In genomic region chr9:94936411-94936810, GRCh38 we compare ENCODE assay signal across 21 cellular contexts.
DNase-seq lines count a peak whose midpoint lies in the region; ATAC-seq, FAIRE-seq and TF ChIP-seq lines count a peak whose summit lies in the region.
"Had no signal": no experiment of that assay in that cellular context is flagged by ENCODE, and none has a peak within 500 bp of the region (broad histone marks: within the 10 kb centered on the region; RNA-seq: fewer than 3 reads in every experiment).

No MANE protein-coding gene starts in this region.

- H3K36me3 Mint-ChIP-seq in Calu3 (ENCODE audit: insufficient read depth, unreplicated experiment) = peaks cover 6% of the 10 kb centered on the region
- peaks cover 3% of the 10 kb centered on the region for H3K36me3 Mint-ChIP-seq in central memory CD8-positive, alpha-beta T cell (ENCODE audit: insufficient read depth)

- H3K27ac Mint-ChIP-seq in Calu3 (ENCODE audit: unreplicated experiment) = peak overlapping the region; percentile 7
- peak overlapping the region; percentile 12 for H3K27ac Mint-ChIP-seq in central memory CD8-positive, alpha-beta T cell (ENCODE audit: low read depth)
- H3K27ac Mint-ChIP-seq: nephron progenitor cell had no signal

- H3K36me3 ChIP-seq in heart right ventricle (no peaks in the 10 kb centered on the region), small intestine (ENCODE audit: control insufficient read depth in 2 of 2, insufficient read depth in 2 of 2, low read length in 2 of 2) (no peaks in the 10 kb centered on the region)

- TF ChIP-seq CTCF in Calu3 (IDR thresholded peaks at IDR 0.05; ENCODE audit: unreplicated experiment) (no peak), heart right ventricle (IDR thresholded peaks at IDR 0.05) (no peak)

- H3K9me3 Mint-ChIP-seq in Calu3 (ENCODE audit: low read depth, unreplicated experiment) = no peaks in the 10 kb centered on the region
- no peaks in the 10 kb centered on the region for H3K9me3 Mint-ChIP-seq in central memory CD8-positive, alpha-beta T cell
- H3K9me3 Mint-ChIP-seq: nephron progenitor cell had no signal

- H3K27ac ChIP-seq in heart right ventricle (peak overlapping the region in 1 of 10 donors; percentile 19), small intestine (ENCODE audit: low read depth in 1 of 2, low read length in 1 of 2) (peak overlapping the region in 1 of 2 donors; percentile 28)
- H3K27ac ChIP-seq: foreskin keratinocyte had no signal

- no peaks in the 10 kb centered on the region for H3K9me3 ChIP-seq in heart right ventricle
- H3K9me3 ChIP-seq in small intestine (ENCODE audit: control insufficient read depth, low read depth) = no peaks in the 10 kb centered on the region

- 74 to 88% methylated on average over 2 of the region's 2 CpGs for WGBS in heart right ventricle, 2 donors
- 79 to 98% (median 94%) methylated on average over 2 of the region's 2 CpGs for whole genome bisulfite sequencing in small intestine, 3 donors

- DNase-seq in Calu3 (no peak), heart right ventricle (no peak), sciatic nerve (ENCODE audit: low spot score) (no peak), small intestine (no peak), pons (ENCODE audit: low spot score) (no peak), HT-29 (ENCODE audit: low spot score) (no peak), AG08396 (ENCODE audit: low spot score) (no peak)
- no peak for DNase-seq in central memory CD8-positive, alpha-beta T cell (ENCODE audit: low spot score in 2 of 2)
- DNase-seq: activated naive CD4-positive, alpha-beta T cell treated with anti-CD3 and anti-CD28 coated beads, Interleukin-2, amount 50 U/mL, for 16 hours; activated T-cell treated with anti-CD3 and anti-CD28 coated beads, Interleukin-2, amount 50 U/mL, for 48 hours; CD4-positive, CD25-positive, alpha-beta regulatory T cell; foreskin keratinocyte; kidney; midbrain; MM.1S; NCI-H1436; NCI-H526 treated with DMSO at 0.1 percent for 48 hours; nephron progenitor cell had no signal

- no peaks in the 10 kb centered on the region for H3K27me3 ChIP-seq in heart right ventricle
- no peaks in the 10 kb centered on the region for H3K27me3 ChIP-seq in small intestine (ENCODE audit: control insufficient read depth in 2 of 2, insufficient read depth in 2 of 2, low read length in 2 of 2)
- H3K27me3 ChIP-seq: foreskin keratinocyte had no signal

- intact Hi-C loops in Calu3 (cut with micrococcal nuclease; ENCODE audit: unreplicated experiment) (no loop called here), heart right ventricle (cut with DNase I) (no loop called here), sciatic nerve (cut with DNase I) (no loop called here)

- H3K4me3 Mint-ChIP-seq in Calu3 (ENCODE audit: low read depth, unreplicated experiment) = no peak overlapping the region
- H3K4me3 Mint-ChIP-seq in central memory CD8-positive, alpha-beta T cell = no peak overlapping the region
- H3K4me3 Mint-ChIP-seq: CD4-positive, CD25-positive, alpha-beta regulatory T cell; nephron progenitor cell had no signal

- BruUV-seq in Calu3 (replicated peaks; lab: Mats Ljungman, UMichigan) = no TSS peak

- peaks cover 71% of the 10 kb centered on the region for H3K4me1 Mint-ChIP-seq in Calu3 (ENCODE audit: low read depth, unreplicated experiment)
- H3K4me1 Mint-ChIP-seq in central memory CD8-positive, alpha-beta T cell = no peaks in the 10 kb centered on the region

- no peak for FAIRE-seq in small intestine (lab: Jason Lieb, UNC)
- FAIRE-seq: colon, G401.6, K562, kidney had no signal

- H3K4me1 ChIP-seq in heart right ventricle (peaks cover 8 to 49% (median 21%) of the 10 kb centered on the region in 9 donors), small intestine (ENCODE audit: control insufficient read depth in 2 of 2, insufficient read depth in 1 of 2, low read depth in 1 of 2, low read length in 1 of 2) (peaks cover 4 to 10% of the 10 kb centered on the region in 2 donors)

- H3K4me3 ChIP-seq in heart right ventricle (no peak overlapping the region), small intestine (ENCODE audit: low read depth in 1 of 2, low read length in 2 of 2) (no peak overlapping the region)
- H3K4me3 ChIP-seq: K562 had no signal

- CTCF ChIA-PET in Calu3 (lab: Charles Lee) = no interaction called here

- no peak for ATAC-seq in central memory CD8-positive, alpha-beta T cell (replicated peaks; ENCODE audit: extremely low read depth, poor library complexity, severe bottlenecking)
- ATAC-seq in heart right ventricle (peak in 7 of 8 donors; percentile 24 to 66 (median 59)), sciatic nerve (peak; percentile 21)
- ATAC-seq: foreskin keratinocyte had no signal

- H3K27me3 Mint-ChIP-seq in Calu3 (ENCODE audit: unreplicated experiment) = no peaks in the 10 kb centered on the region
- no peaks in the 10 kb centered on the region for H3K27me3 Mint-ChIP-seq in central memory CD8-positive, alpha-beta T cell
